ENCODE assay signal across 10 cellular contexts in genomic region chr19:48418317-48419064, GRCh38. TPM values are rescaled to one million over a fixed set of nuclear protein-coding genes. Genes with fewer than 3 reads are reported as not detected.
DNase-seq lines count a peak whose midpoint lies in the region; ATAC-seq and TF ChIP-seq lines count a peak whose summit lies in the region.
"Had no signal": no experiment of that assay in that cellular context is flagged by ENCODE, and none has a peak within 500 bp of the region (broad histone marks: within the 10 kb centered on the region; RNA-seq: fewer than 3 reads in every experiment).

No MANE protein-coding gene starts in this region.

- H3K4me2 ChIP-seq in MM.1S (ENCODE audit: low read depth, low read length), result peak overlapping the region; percentile 62

- H3K4me1 Mint-ChIP-seq in T-helper 1 cell treated with Interleukin-12 subunit alpha and Interleukin-12 subunit beta and Interleukin-4 antibody, amounts not matched to agents 30 μg/mL and 1 μg/mL, for 36 hours (ENCODE audit: low read depth), result peaks cover 19% of the 10 kb centered on the region
- H3K4me1 Mint-ChIP-seq in natural killer cell treated with Interleukin-12 subunit alpha and Interleukin-12 subunit beta and Interleukin-15 and Interleukin-18, amount 100 ng/mL, for 72 hours (ENCODE audit: low read depth in 2 of 2), result peaks cover 15 to 27% of the 10 kb centered on the region in 2 donors

- in situ Hi-C loops in G401 (cut with HindIII; ENCODE audit: low sequenced_read_pairs), result no loop called here

- no peaks in the 10 kb centered on the region for H3K9me3 ChIP-seq in MM.1S (replicated peaks; ENCODE audit: insufficient read depth, low read length)
- H3K9me3 ChIP-seq: heart right ventricle had no signal

- ATAC-seq in activated naive CD4-positive, alpha-beta T cell treated with anti-CD3 and anti-CD28 coated beads, Interleukin-2, amount 50 U/mL, for 72 hours, result peak; percentile 25 to 70
- peak in 1 of 2 donors; percentile 41 for ATAC-seq in natural killer cell treated with Interleukin-12 subunit alpha and Interleukin-12 subunit beta and Interleukin-15 and Interleukin-18, amount 100 ng/mL, for 72 hours

- H3K79me2 ChIP-seq in MM.1S (ENCODE audit: low read length), result no peaks in the 10 kb centered on the region

- H3K4me3 ChIP-seq in MM.1S (ENCODE audit: low read length), result peak overlapping the region; percentile 48; the same call in 1 of the 2 replicates
- H3K4me3 ChIP-seq: heart right ventricle had no signal

- no peaks in the 10 kb centered on the region for H3K36me3 Mint-ChIP-seq in T-helper 1 cell treated with Interleukin-12 subunit alpha and Interleukin-12 subunit beta and Interleukin-4 antibody, amounts not matched to agents 30 μg/mL and 1 μg/mL, for 36 hours (ENCODE audit: low read depth)
- H3K36me3 Mint-ChIP-seq in activated naive CD4-positive, alpha-beta T cell treated with anti-CD3 and anti-CD28 coated beads, Interleukin-2, amount 50 U/mL, for 72 hours, result no peaks in the 10 kb centered on the region
- H3K36me3 Mint-ChIP-seq in natural killer cell treated with Interleukin-12 subunit alpha and Interleukin-12 subunit beta and Interleukin-15 and Interleukin-18, amount 100 ng/mL, for 72 hours, result no peaks in the 10 kb centered on the region

- peak overlapping the region; percentile 82 for H3K27ac Mint-ChIP-seq in T-helper 1 cell treated with Interleukin-12 subunit alpha and Interleukin-12 subunit beta and Interleukin-4 antibody, amounts not matched to agents 30 μg/mL and 1 μg/mL, for 36 hours
- peak overlapping the region; percentile 70 to 85 for H3K27ac Mint-ChIP-seq in activated naive CD4-positive, alpha-beta T cell treated with anti-CD3 and anti-CD28 coated beads, Interleukin-2, amount 50 U/mL, for 72 hours
- peak overlapping the region; percentile 73 to 77 for H3K27ac Mint-ChIP-seq in natural killer cell treated with Interleukin-12 subunit alpha and Interleukin-12 subunit beta and Interleukin-15 and Interleukin-18, amount 100 ng/mL, for 72 hours

- peaks cover 12% of the 10 kb centered on the region for H3K4me1 ChIP-seq in MM.1S (ENCODE audit: low read length)

- peak overlapping the region; percentile 31; the same call in 1 of the 2 replicates for H3K27ac ChIP-seq in MM.1S (ENCODE audit: low read length)
- H3K27ac ChIP-seq: heart right ventricle had no signal

- H3F3A ChIP-seq in MM.1S (ENCODE audit: insufficient read depth, low read length), result peaks cover 17% of the 10 kb centered on the region

- H3K27me3 Mint-ChIP-seq in T-helper 1 cell treated with Interleukin-12 subunit alpha and Interleukin-12 subunit beta and Interleukin-4 antibody, amounts not matched to agents 30 μg/mL and 1 μg/mL, for 36 hours (ENCODE audit: low read depth), result peaks cover 23% of the 10 kb centered on the region
- H3K27me3 Mint-ChIP-seq in natural killer cell treated with Interleukin-12 subunit alpha and Interleukin-12 subunit beta and Interleukin-15 and Interleukin-18, amount 100 ng/mL, for 72 hours, result peaks cover 0 to 7% of the 10 kb centered on the region in 2 donors

- H4K20me1 ChIP-seq in MM.1S (ENCODE audit: insufficient read depth, low read length), result no peaks in the 10 kb centered on the region

- TF ChIP-seq CTCF in MM.1S (IDR thresholded peaks at IDR 0.05; ENCODE audit: low read length), result peak; percentile 52

- no peaks in the 10 kb centered on the region for H3K9me3 Mint-ChIP-seq in T-helper 1 cell treated with Interleukin-12 subunit alpha and Interleukin-12 subunit beta and Interleukin-4 antibody, amounts not matched to agents 30 μg/mL and 1 μg/mL, for 36 hours
- no peaks in the 10 kb centered on the region for H3K9me3 Mint-ChIP-seq in activated naive CD4-positive, alpha-beta T cell treated with anti-CD3 and anti-CD28 coated beads, Interleukin-2, amount 50 U/mL, for 72 hours
- no peaks in the 10 kb centered on the region for H3K9me3 Mint-ChIP-seq in natural killer cell treated with Interleukin-12 subunit alpha and Interleukin-12 subunit beta and Interleukin-15 and Interleukin-18, amount 100 ng/mL, for 72 hours

- H3K9me2 ChIP-seq in MM.1S (replicated peaks; ENCODE audit: insufficient read depth, low read length), result no peaks in the 10 kb centered on the region

- no peaks in the 10 kb centered on the region for H3K36me3 ChIP-seq in MM.1S (replicated peaks; ENCODE audit: insufficient read depth, low read length)
- H3K36me3 ChIP-seq: heart right ventricle had no signal

- peak overlapping the region; percentile 33; the same call in 1 of the 2 replicates for H3K9ac ChIP-seq in MM.1S (ENCODE audit: low read length)

- no peak for DNase-seq in T-helper 1 cell
- peak; percentile 75 for DNase-seq in MM.1S
- peak in 1 of 2 donors; percentile 59 for DNase-seq in activated naive CD4-positive, alpha-beta T cell treated with anti-CD3 and anti-CD28 coated beads, Interleukin-2, amount 50 U/mL, for 72 hours (ENCODE audit: low spot score in 2 of 2)
- DNase-seq in natural killer cell treated with Interleukin-12 subunit alpha and Interleukin-12 subunit beta and Interleukin-15 and Interleukin-18, amount 100 ng/mL, for 72 hours (ENCODE audit: low spot score), result no peak
- no peak for DNase-seq in NCI-H510A treated with DMSO at 0.1 percent for 48 hours (lab: John Stamatoyannopoulos, UW)
- no peak for DNase-seq in G401 (ENCODE audit: low spot score)
- no peak for DNase-seq in ecto neural progenitor cell (ENCODE audit: low spot score)
- DNase-seq: amniotic stem cell, heart right ventricle had no signal

- H3K4me3 Mint-ChIP-seq in T-helper 1 cell treated with Interleukin-12 subunit alpha and Interleukin-12 subunit beta and Interleukin-4 antibody, amounts not matched to agents 30 μg/mL and 1 μg/mL, for 36 hours, result peak overlapping the region; percentile 84
- peak overlapping the region; percentile 82 for H3K4me3 Mint-ChIP-seq in natural killer cell treated with Interleukin-12 subunit alpha and Interleukin-12 subunit beta and Interleukin-15 and Interleukin-18, amount 100 ng/mL, for 72 hours

- peaks cover 17% of the 10 kb centered on the region for H3K27me3 ChIP-seq in MM.1S (replicated peaks; ENCODE audit: insufficient read depth, low read length)

- peak overlapping the region; percentile 74 for H2AFZ ChIP-seq in MM.1S (ENCODE audit: low read length)

RNA-seq across cellular contexts. Expression of gene GRIN2D, which starts 25.0 kb away (rescaled TPM):
- under 1 TPM; 0.23 to 0.45 TPM for total RNA-seq in activated naive CD4-positive, alpha-beta T cell treated with anti-CD3 and anti-CD28 coated beads, Interleukin-2, amount 50 U/mL, for 72 hours
- total RNA-seq in natural killer cell treated with Interleukin-12 subunit alpha and Interleukin-12 subunit beta and Interleukin-15 and Interleukin-18, amount 100 ng/mL, for 72 hours, result under 1 TPM; 0.14 to 0.42 TPM
- total RNA-seq in G401 (2014; rRNA removed; shearing (Covaris generic)), result 5.4 and 6.1 TPM in 2 replicates

RNA-seq across cellular contexts. Expression of gene KDELR1, which starts 27.1 kb away (rescaled TPM):
- total RNA-seq in activated naive CD4-positive, alpha-beta T cell treated with anti-CD3 and anti-CD28 coated beads, Interleukin-2, amount 50 U/mL, for 72 hours, result 100 to 1,000 TPM in 1 of 2 donors, 10 to 100 TPM in 1; 91.1 to 108 TPM
- 10 to 100 TPM; 64.4 to 80.9 TPM for total RNA-seq in natural killer cell treated with Interleukin-12 subunit alpha and Interleukin-12 subunit beta and Interleukin-15 and Interleukin-18, amount 100 ng/mL, for 72 hours
- total RNA-seq in G401 (2014; rRNA removed; shearing (Covaris generic)), result 137 and 145 TPM in 2 replicates

RNA-seq across cellular contexts. Expression of gene GRWD1, which starts 27.3 kb away (rescaled TPM):
- total RNA-seq in activated naive CD4-positive, alpha-beta T cell treated with anti-CD3 and anti-CD28 coated beads, Interleukin-2, amount 50 U/mL, for 72 hours, result 10 to 100 TPM; 32.8 to 46.3 TPM
- 100 to 1,000 TPM in 1 of 2 donors, 10 to 100 TPM in 1; 60.6 to 104 TPM for total RNA-seq in natural killer cell treated with Interleukin-12 subunit alpha and Interleukin-12 subunit beta and Interleukin-15 and Interleukin-18, amount 100 ng/mL, for 72 hours
- 87.9 and 99.8 TPM in 2 replicates for total RNA-seq in G401 (2014; rRNA removed; shearing (Covaris generic))

RNA-seq across cellular contexts. Expression of gene KCNJ14, which starts 36.9 kb away (rescaled TPM):
- 1 to 10 TPM; 2.1 to 2.3 TPM for total RNA-seq in activated naive CD4-positive, alpha-beta T cell treated with anti-CD3 and anti-CD28 coated beads, Interleukin-2, amount 50 U/mL, for 72 hours
- total RNA-seq in natural killer cell treated with Interleukin-12 subunit alpha and Interleukin-12 subunit beta and Interleukin-15 and Interleukin-18, amount 100 ng/mL, for 72 hours, result 1 to 10 TPM; 2.1 to 4.6 TPM
- 0.31 TPM in 1 of 2 replicates, not detected in the other for total RNA-seq in G401 (2014; rRNA removed; shearing (Covaris generic))

RNA-seq across cellular contexts. Expression of gene CYTH2, which starts 50.7 kb away (rescaled TPM):
- total RNA-seq in activated naive CD4-positive, alpha-beta T cell treated with anti-CD3 and anti-CD28 coated beads, Interleukin-2, amount 50 U/mL, for 72 hours, result 10 to 100 TPM; 32.4 to 64.1 TPM
- total RNA-seq in natural killer cell treated with Interleukin-12 subunit alpha and Interleukin-12 subunit beta and Interleukin-15 and Interleukin-18, amount 100 ng/mL, for 72 hours, result 10 to 100 TPM; 66.4 to 66.9 TPM
- total RNA-seq in G401 (2014; rRNA removed; shearing (Covaris generic)), result 87.4 and 107 TPM in 2 replicates
